18 cellular contexts compared by ENCODE assay signal in genomic region chr3:186605561-186606545, GRCh38. TPM values are rescaled to one million over a fixed set of nuclear protein-coding genes. Genes with fewer than 3 reads are reported as not detected.
DNase-seq lines count a peak whose midpoint lies in the region; ATAC-seq, FAIRE-seq and TF ChIP-seq lines count a peak whose summit lies in the region.
"Had no signal": no experiment of that assay in that cellular context is flagged by ENCODE, and none has a peak within 500 bp of the region (broad histone marks: within the 10 kb centered on the region; RNA-seq: fewer than 3 reads in every experiment).

No MANE protein-coding gene starts in this region.

- H3K4me2 ChIP-seq in HepG2 (ENCODE audit: low read depth, low read length), result peak overlapping the region; percentile 69

- TF ChIP-seq EP300 in HepG2 (IDR thresholded peaks at IDR 0.05; ENCODE audit: low read depth in 2 of 2, low read length in 2 of 2), result peak in 1 of 2 experiments; percentile 99; a peak in 2 of 4 replicates
- TF ChIP-seq EP300 in HepG2 (CRISPR knock-in tag; IDR thresholded peaks at IDR 0.05; ENCODE audit: borderline replicate concordance), result peak; percentile 83; the same call in 1 of the 2 replicates

- in situ Hi-C loops in HepG2 (cut with HindIII; ENCODE audit: extremely low pct_ligation_motif_present, low pct_unique_long_range_greater_than_20kb), result no loop called here

- no peaks in the 10 kb centered on the region for H3K4me1 Mint-ChIP-seq in type B pancreatic cell (ENCODE audit: unreplicated experiment)
- H3K4me1 Mint-ChIP-seq: CD8-positive, alpha-beta memory T cell; H9 had no signal

- 46 to 59% methylated on average over 5 of the region's 5 CpGs for WGBS in body of pancreas, 2 donors
- WGBS in HepG2 (ENCODE audit: low lambda C conversion rate), result 10% methylated on average over 4 of the region's 5 CpGs

- H3K36me3 Mint-ChIP-seq in type B pancreatic cell, result no peaks in the 10 kb centered on the region
- H3K36me3 Mint-ChIP-seq: CD8-positive, alpha-beta memory T cell had no signal

- H3K9me3 ChIP-seq in body of pancreas (no peaks in the 10 kb centered on the region), HepG2 (ENCODE audit: low read length) (no peaks in the 10 kb centered on the region)

- FAIRE-seq in HepG2 (lab: Jason Lieb, UNC), result peak; percentile 91

- H3K27ac Mint-ChIP-seq in type B pancreatic cell, result peak overlapping the region; percentile 44
- H3K27ac Mint-ChIP-seq: CD8-positive, alpha-beta memory T cell; H9 had no signal

- H4K20me1 ChIP-seq in HepG2 (ENCODE audit: insufficient read depth, low read length), result no peaks in the 10 kb centered on the region

- no peak for TF ChIP-seq CTCF in body of pancreas (IDR thresholded peaks at IDR 0.05)
- no peak for TF ChIP-seq CTCF in HepG2 (CRISPR knock-in tag; IDR thresholded peaks at IDR 0.05)
- no peak for TF ChIP-seq CTCF in type B pancreatic cell (conservative IDR thresholded peaks at IDR 0.05)

- H3K4me3 ChIP-seq in body of pancreas (no peak overlapping the region), HepG2 (replicated peaks in 1 of 3; ENCODE audit: insufficient read depth in 1 of 3, low read depth in 2 of 3, low read length in 3 of 3) (peak overlapping the region in 2 of 3 experiments; percentile 9 to 43; a peak in 2 of 6 replicates)

- ATAC-seq in body of pancreas (peak; percentile 86), HepG2 (peak; percentile 84)
- ATAC-seq: SK-N-SH treated with all-trans-retinoic acid at 6 μM for 48 hours had no signal

- no peak for TF ChIP-seq POLR2A in body of pancreas (IDR thresholded peaks at IDR 0.05)
- peak in 1 of 2 experiments; percentile 50; a peak in 2 of 4 replicates for TF ChIP-seq POLR2A in HepG2 (IDR thresholded peaks at IDR 0.05; ENCODE audit: insufficient read depth in 1 of 2, low read depth in 2 of 2, low read length in 2 of 2)

- POLR2A ChIA-PET in HepG2 (lab: Yijun Ruan, JAX), result interaction anchor here (1.0 to 27.1 kb wide), 4 partner anchors 5 to 178 kb away, joined by 3 to 854 read pairs (median 429); partner anchors contain the start of genes AHSG, DNAJB11 and EIF4A2

- CTCF ChIA-PET in HepG2 (lab: Yijun Ruan, JAX; ENCODE audit: low intra/inter-chr PET ratio, low total read pairs), result no interaction called here

- H3K4me1 ChIP-seq in body of pancreas (peaks cover 29% of the 10 kb centered on the region), HepG2 (ENCODE audit: insufficient read depth, low read length) (peaks cover 98% of the 10 kb centered on the region)

- H3K36me3 ChIP-seq in body of pancreas (replicated peaks in 1 of 2; ENCODE audit: insufficient read depth in 1 of 2, low read depth in 2 of 2), result no peaks in the 10 kb centered on the region
- no peaks in the 10 kb centered on the region for H3K36me3 ChIP-seq in HepG2 (replicated peaks in 1 of 2; ENCODE audit: control insufficient read depth in 1 of 2, insufficient read depth in 2 of 2, low read length in 2 of 2)

- H3K27ac ChIP-seq in body of pancreas, result peak overlapping the region; percentile 59 to 80 (median 72)
- H3K27ac ChIP-seq in HepG2 (ENCODE audit: extremely low read length, insufficient read depth, low read length), result peak overlapping the region; percentile 83
- H3K27ac ChIP-seq: RWPE1 had no signal

- H3K27me3 Mint-ChIP-seq in type B pancreatic cell, result peaks cover 15% of the 10 kb centered on the region

- H2AFZ ChIP-seq in HepG2 (ENCODE audit: low read length), result no peak overlapping the region

- BruUV-seq in HepG2 (replicated peaks; lab: Mats Ljungman, UMichigan), result TSS peak; percentile 68

- peak overlapping the region; percentile 34 for H3K9ac ChIP-seq in HepG2 (ENCODE audit: insufficient read depth, low read depth, low read length)

- H3K4me3 Mint-ChIP-seq in type B pancreatic cell, result no peak overlapping the region
- H3K4me3 Mint-ChIP-seq: CD8-positive, alpha-beta memory T cell; H9 had no signal

- H3K27me3 ChIP-seq in body of pancreas, result no peaks in the 10 kb centered on the region
- H3K27me3 ChIP-seq in HepG2 (ENCODE audit: control insufficient read depth in 1 of 2, insufficient read depth in 2 of 2, low read length in 2 of 2), result no peaks in the 10 kb centered on the region

- no peaks in the 10 kb centered on the region for H3K9me3 Mint-ChIP-seq in type B pancreatic cell
- H3K9me3 Mint-ChIP-seq: CD8-positive, alpha-beta memory T cell; H9 had no signal

- peaks cover 6% of the 10 kb centered on the region for H3K79me2 ChIP-seq in HepG2 (ENCODE audit: insufficient read depth, low read length)

- DNase-seq in DMS53 treated with DMSO at 0.1 percent for 48 hours (lab: John Stamatoyannopoulos, UW; ENCODE audit: unreplicated experiment), result peak; percentile 16
- DNase-seq in body of pancreas, result no peak
- DNase-seq in HepG2 (ENCODE audit: low spot score), result peak; percentile 87
- no peak for DNase-seq in type B pancreatic cell (ENCODE audit: extremely low spot score, unreplicated experiment)
- DNase-seq in activated effector memory CD4-positive, alpha-beta T cell treated with Interleukin-2 at 50 U/mL for 16 hours, result no peak
- no peak for DNase-seq in activated gamma-delta T cell (lab: John Stamatoyannopoulos, UW)
- no peak for DNase-seq in SKM-1 (lab: John Stamatoyannopoulos, UW; ENCODE audit: unreplicated experiment)
- DNase-seq: C1 segment of cervical spinal cord; CD8-positive, alpha-beta memory T cell; GF-D8; H9; NCI-H1105 treated with DMSO at 0.1 percent for 48 hours; NCI-H1694; NCI-H748 treated with DMSO at 0.1 percent for 48 hours; SIG-M5 had no signal

- TF ChIP-seq RAD21 in HepG2 (CRISPR knock-in tag; IDR thresholded peaks at IDR 0.05), result peak; percentile 12; the same call in 1 of the 2 replicates

- intact Hi-C loops in body of pancreas (cut with DNase I), result no loop called here
- intact Hi-C loops in HepG2 (cut with micrococcal nuclease; ENCODE audit: unreplicated experiment), result loop anchor here (1.0 kb wide), 1 partner anchor 8 kb away; no protein-coding TSS in a partner anchor

RNA-seq across cellular contexts. Expression of gene AHSG, which starts 7.0 kb away (rescaled TPM):
- total RNA-seq in body of pancreas (not detected), HepG2 (2016; rRNA removed; fragmentation: Illumina TruSeq; extraction: Trizol) (916 and 2,043 TPM in 2 replicates), type B pancreatic cell (ENCODE audit: low replicate concordance) (0.27 and 0.74 TPM in 2 replicates)
- 471 and 481 TPM in 2 replicates for total RNA-seq in HepG2 (2016; cell fraction: cytosol; rRNA removed; fragmentation: Illumina TruSeq; extraction: Trizol; ENCODE audit: low read depth)
- total RNA-seq in HepG2 (2016; cell fraction: insoluble cytoplasmic fraction; rRNA removed; fragmentation: Illumina TruSeq; extraction: Trizol), result 804 and 2,090 TPM in 2 replicates
- total RNA-seq in HepG2 (2016; cell fraction: membrane; rRNA removed; fragmentation: Illumina TruSeq; extraction: Trizol), result 901 and 919 TPM in 2 replicates
- 1,485 and 1,705 TPM in 2 replicates for total RNA-seq in HepG2 (2016; cell fraction: nucleus; rRNA removed; fragmentation: Illumina TruSeq; extraction: Trizol)
- 19,152 and 25,909 TPM in 2 replicates for polyA plus RNA-seq in HepG2 (2011; rRNA removed)
- 20,098 and 20,625 TPM in 2 replicates for polyA plus RNA-seq in HepG2 (2011; cell fraction: cytosol; rRNA removed)
- 9,439 and 11,951 TPM in 2 replicates for polyA plus RNA-seq in HepG2 (2011; cell fraction: nucleus; rRNA removed)
- 11,866 and 12,118 TPM in 2 replicates for polyA plus RNA-seq in HepG2 (2012)
- 786 and 806 TPM in 2 replicates for polyA plus RNA-seq in HepG2 (2016; cell fraction: cytosol; fragmentation: Illumina TruSeq; extraction: Trizol; ENCODE audit: low read depth)
- polyA plus RNA-seq in HepG2 (2016; cell fraction: insoluble cytoplasmic fraction; fragmentation: Illumina TruSeq; extraction: Trizol; ENCODE audit: low read depth), result 1,066 and 1,282 TPM in 2 replicates
- 1,111 and 1,147 TPM in 2 replicates for polyA plus RNA-seq in HepG2 (2016; cell fraction: membrane; fragmentation: Illumina TruSeq; extraction: Trizol; ENCODE audit: low read depth)
- 3,176 and 3,280 TPM in 2 replicates for polyA plus RNA-seq in HepG2 (2016; cell fraction: nucleus; fragmentation: Illumina TruSeq; extraction: Trizol; ENCODE audit: insufficient read depth, low read depth)
- polyA minus RNA-seq in HepG2 (2011; rRNA and poly(A)+ RNA removed; ENCODE audit: low replicate concordance), result 2.8 and 6,182 TPM in 2 replicates
- polyA minus RNA-seq in HepG2 (2011; cell fraction: cytosol; rRNA and poly(A)+ RNA removed), result 4,116 and 5,679 TPM in 2 replicates
- polyA minus RNA-seq in HepG2 (2011; cell fraction: nucleus; rRNA and poly(A)+ RNA removed), result 1,476 and 2,466 TPM in 2 replicates
- total RNA-seq: CD8-positive, alpha-beta memory T cell; H9; NCI-H460 had no signal
- polyA plus RNA-seq: CD8-positive, alpha-beta memory T cell had no signal

RNA-seq across cellular contexts. Expression of gene FETUB, which starts 34.3 kb away (rescaled TPM):
- not detected for total RNA-seq in body of pancreas
- total RNA-seq in HepG2 (2016; rRNA removed; fragmentation: Illumina TruSeq; extraction: Trizol), result 1.3 and 2.1 TPM in 2 replicates
- 0.18 and 0.20 TPM in 2 replicates for total RNA-seq in HepG2 (2016; cell fraction: cytosol; rRNA removed; fragmentation: Illumina TruSeq; extraction: Trizol; ENCODE audit: low read depth)
- 0.98 and 1.9 TPM in 2 replicates for total RNA-seq in HepG2 (2016; cell fraction: insoluble cytoplasmic fraction; rRNA removed; fragmentation: Illumina TruSeq; extraction: Trizol)
- total RNA-seq in HepG2 (2016; cell fraction: membrane; rRNA removed; fragmentation: Illumina TruSeq; extraction: Trizol), result 0.69 and 0.74 TPM in 2 replicates
- 2.6 and 3.1 TPM in 2 replicates for total RNA-seq in HepG2 (2016; cell fraction: nucleus; rRNA removed; fragmentation: Illumina TruSeq; extraction: Trizol)
- polyA plus RNA-seq in HepG2 (2011; rRNA removed), result 3.1 and 4.4 TPM in 2 replicates
- polyA plus RNA-seq in HepG2 (2011; cell fraction: cytosol; rRNA removed), result 1.9 and 2.3 TPM in 2 replicates
- polyA plus RNA-seq in HepG2 (2011; cell fraction: nucleus; rRNA removed), result 4.9 and 6.3 TPM in 2 replicates
- 3.8 and 4.3 TPM in 2 replicates for polyA plus RNA-seq in HepG2 (2012)
- 0.59 and 0.63 TPM in 2 replicates for polyA plus RNA-seq in HepG2 (2016; cell fraction: cytosol; fragmentation: Illumina TruSeq; extraction: Trizol; ENCODE audit: low read depth)
- 1.4 and 1.7 TPM in 2 replicates for polyA plus RNA-seq in HepG2 (2016; cell fraction: insoluble cytoplasmic fraction; fragmentation: Illumina TruSeq; extraction: Trizol; ENCODE audit: low read depth)
- polyA plus RNA-seq in HepG2 (2016; cell fraction: membrane; fragmentation: Illumina TruSeq; extraction: Trizol; ENCODE audit: low read depth), result 1.0 and 1.1 TPM in 2 replicates
- 5.6 and 6.6 TPM in 2 replicates for polyA plus RNA-seq in HepG2 (2016; cell fraction: nucleus; fragmentation: Illumina TruSeq; extraction: Trizol; ENCODE audit: insufficient read depth, low read depth)
- 0.28 and 1.4 TPM in 2 replicates for polyA minus RNA-seq in HepG2 (2011; rRNA and poly(A)+ RNA removed; ENCODE audit: low replicate concordance)
- 0.53 and 0.59 TPM in 2 replicates for polyA minus RNA-seq in HepG2 (2011; cell fraction: cytosol; rRNA and poly(A)+ RNA removed)
- 1.6 and 2.6 TPM in 2 replicates for polyA minus RNA-seq in HepG2 (2011; cell fraction: nucleus; rRNA and poly(A)+ RNA removed)
- not detected in 2 replicates for total RNA-seq in type B pancreatic cell (ENCODE audit: low replicate concordance)
- total RNA-seq: CD8-positive, alpha-beta memory T cell; H9; NCI-H460 had no signal
- polyA plus RNA-seq: CD8-positive, alpha-beta memory T cell had no signal

RNA-seq across cellular contexts. Expression of gene DNAJB11, which starts 35.3 kb away (rescaled TPM):
- total RNA-seq in body of pancreas (10 to 100 TPM; 38.9 to 76.5 TPM), HepG2 (2016; rRNA removed; fragmentation: Illumina TruSeq; extraction: Trizol) (62.5 and 132 TPM in 2 replicates), type B pancreatic cell (ENCODE audit: low replicate concordance) (63.4 and 68.5 TPM in 2 replicates)
- 16.0 and 17.0 TPM in 2 replicates for total RNA-seq in HepG2 (2016; cell fraction: cytosol; rRNA removed; fragmentation: Illumina TruSeq; extraction: Trizol; ENCODE audit: low read depth)
- 62.4 and 136 TPM in 2 replicates for total RNA-seq in HepG2 (2016; cell fraction: insoluble cytoplasmic fraction; rRNA removed; fragmentation: Illumina TruSeq; extraction: Trizol)
- total RNA-seq in HepG2 (2016; cell fraction: membrane; rRNA removed; fragmentation: Illumina TruSeq; extraction: Trizol), result 36.7 and 36.8 TPM in 2 replicates
- total RNA-seq in HepG2 (2016; cell fraction: nucleus; rRNA removed; fragmentation: Illumina TruSeq; extraction: Trizol), result 128 and 148 TPM in 2 replicates
- polyA plus RNA-seq in HepG2 (2011; rRNA removed), result 33.1 and 41.0 TPM in 2 replicates
- 21.9 and 29.6 TPM in 2 replicates for polyA plus RNA-seq in HepG2 (2011; cell fraction: cytosol; rRNA removed)
- 28.9 and 34.3 TPM in 2 replicates for polyA plus RNA-seq in HepG2 (2011; cell fraction: nucleus; rRNA removed)
- 54.2 and 72.4 TPM in 2 replicates for polyA plus RNA-seq in HepG2 (2012)
- 20.0 and 22.7 TPM in 2 replicates for polyA plus RNA-seq in HepG2 (2016; cell fraction: cytosol; fragmentation: Illumina TruSeq; extraction: Trizol; ENCODE audit: low read depth)
- polyA plus RNA-seq in HepG2 (2016; cell fraction: insoluble cytoplasmic fraction; fragmentation: Illumina TruSeq; extraction: Trizol; ENCODE audit: low read depth), result 73.0 and 88.8 TPM in 2 replicates
- 31.8 and 33.0 TPM in 2 replicates for polyA plus RNA-seq in HepG2 (2016; cell fraction: membrane; fragmentation: Illumina TruSeq; extraction: Trizol; ENCODE audit: low read depth)
- polyA plus RNA-seq in HepG2 (2016; cell fraction: nucleus; fragmentation: Illumina TruSeq; extraction: Trizol; ENCODE audit: insufficient read depth, low read depth), result 235 and 255 TPM in 2 replicates
- 9.2 and 16.4 TPM in 2 replicates for polyA minus RNA-seq in HepG2 (2011; rRNA and poly(A)+ RNA removed; ENCODE audit: low replicate concordance)
- 17.8 and 20.4 TPM in 2 replicates for polyA minus RNA-seq in HepG2 (2011; cell fraction: cytosol; rRNA and poly(A)+ RNA removed)
- polyA minus RNA-seq in HepG2 (2011; cell fraction: nucleus; rRNA and poly(A)+ RNA removed), result 68.4 and 76.3 TPM in 2 replicates

RNA-seq across cellular contexts. Expression of gene TBCCD1, which starts 38.7 kb away (rescaled TPM):
- total RNA-seq in body of pancreas (10 to 100 TPM in 1 of 2 donors, 1 to 10 TPM in 1; 4.0 to 14.0 TPM), HepG2 (2016; rRNA removed; fragmentation: Illumina TruSeq; extraction: Trizol) (16.2 and 20.1 TPM in 2 replicates), type B pancreatic cell (ENCODE audit: low replicate concordance) (11.0 and 16.6 TPM in 2 replicates)
- 5.6 and 6.3 TPM in 2 replicates for total RNA-seq in HepG2 (2016; cell fraction: cytosol; rRNA removed; fragmentation: Illumina TruSeq; extraction: Trizol; ENCODE audit: low read depth)
- 17.3 and 19.5 TPM in 2 replicates for total RNA-seq in HepG2 (2016; cell fraction: insoluble cytoplasmic fraction; rRNA removed; fragmentation: Illumina TruSeq; extraction: Trizol)
- 15.5 and 15.8 TPM in 2 replicates for total RNA-seq in HepG2 (2016; cell fraction: membrane; rRNA removed; fragmentation: Illumina TruSeq; extraction: Trizol)
- 10.6 and 13.8 TPM in 2 replicates for total RNA-seq in HepG2 (2016; cell fraction: nucleus; rRNA removed; fragmentation: Illumina TruSeq; extraction: Trizol)
- 12.4 and 13.6 TPM in 2 replicates for polyA plus RNA-seq in HepG2 (2011; rRNA removed)
- 6.6 and 9.6 TPM in 2 replicates for polyA plus RNA-seq in HepG2 (2011; cell fraction: cytosol; rRNA removed)
- polyA plus RNA-seq in HepG2 (2011; cell fraction: nucleus; rRNA removed), result 12.0 and 13.1 TPM in 2 replicates
- polyA plus RNA-seq in HepG2 (2012), result 6.3 and 7.2 TPM in 2 replicates
- polyA plus RNA-seq in HepG2 (2016; cell fraction: cytosol; fragmentation: Illumina TruSeq; extraction: Trizol; ENCODE audit: low read depth), result 2.0 and 3.3 TPM in 2 replicates
- 12.1 and 12.3 TPM in 2 replicates for polyA plus RNA-seq in HepG2 (2016; cell fraction: insoluble cytoplasmic fraction; fragmentation: Illumina TruSeq; extraction: Trizol; ENCODE audit: low read depth)
- 6.4 and 8.6 TPM in 2 replicates for polyA plus RNA-seq in HepG2 (2016; cell fraction: membrane; fragmentation: Illumina TruSeq; extraction: Trizol; ENCODE audit: low read depth)
- 12.3 and 15.4 TPM in 2 replicates for polyA plus RNA-seq in HepG2 (2016; cell fraction: nucleus; fragmentation: Illumina TruSeq; extraction: Trizol; ENCODE audit: insufficient read depth, low read depth)
- 15.4 and 28.0 TPM in 2 replicates for polyA minus RNA-seq in HepG2 (2011; rRNA and poly(A)+ RNA removed; ENCODE audit: low replicate concordance)
- polyA minus RNA-seq in HepG2 (2011; cell fraction: cytosol; rRNA and poly(A)+ RNA removed), result 6.2 and 6.9 TPM in 2 replicates
- 30.6 and 34.4 TPM in 2 replicates for polyA minus RNA-seq in HepG2 (2011; cell fraction: nucleus; rRNA and poly(A)+ RNA removed)

RNA-seq across cellular contexts. Expression of gene HRG, which starts 60.0 kb away (rescaled TPM):
- not detected for total RNA-seq in body of pancreas
- 0.11 TPM in 1 of 2 replicates, not detected in the other for total RNA-seq in HepG2 (2016; rRNA removed; fragmentation: Illumina TruSeq; extraction: Trizol)
- not detected in 2 replicates for total RNA-seq in HepG2 (2016; cell fraction: cytosol; rRNA removed; fragmentation: Illumina TruSeq; extraction: Trizol; ENCODE audit: low read depth)
- 0.11 TPM in 1 of 2 replicates, not detected in the other for total RNA-seq in HepG2 (2016; cell fraction: insoluble cytoplasmic fraction; rRNA removed; fragmentation: Illumina TruSeq; extraction: Trizol)
- not detected in 2 replicates for total RNA-seq in HepG2 (2016; cell fraction: membrane; rRNA removed; fragmentation: Illumina TruSeq; extraction: Trizol)
- not detected in 2 replicates for total RNA-seq in HepG2 (2016; cell fraction: nucleus; rRNA removed; fragmentation: Illumina TruSeq; extraction: Trizol)
- polyA plus RNA-seq in HepG2 (2011; rRNA removed), result 0.09 and 0.12 TPM in 2 replicates
- polyA plus RNA-seq in HepG2 (2011; cell fraction: cytosol; rRNA removed), result 0.07 and 0.09 TPM in 2 replicates
- polyA plus RNA-seq in HepG2 (2011; cell fraction: nucleus; rRNA removed), result 0.11 and 0.16 TPM in 2 replicates
- 0.80 TPM in 2 replicates for polyA plus RNA-seq in HepG2 (2012)
- polyA plus RNA-seq in HepG2 (2016; cell fraction: cytosol; fragmentation: Illumina TruSeq; extraction: Trizol; ENCODE audit: low read depth), result 0.08 TPM in 1 of 2 replicates, not detected in the other
- polyA plus RNA-seq in HepG2 (2016; cell fraction: insoluble cytoplasmic fraction; fragmentation: Illumina TruSeq; extraction: Trizol; ENCODE audit: low read depth), result not detected in 2 replicates
- 0.09 TPM in 1 of 2 replicates, not detected in the other for polyA plus RNA-seq in HepG2 (2016; cell fraction: membrane; fragmentation: Illumina TruSeq; extraction: Trizol; ENCODE audit: low read depth)
- 0.52 TPM in 1 of 2 replicates, not detected in the other for polyA plus RNA-seq in HepG2 (2016; cell fraction: nucleus; fragmentation: Illumina TruSeq; extraction: Trizol; ENCODE audit: insufficient read depth, low read depth)
- polyA minus RNA-seq in HepG2 (2011; rRNA and poly(A)+ RNA removed; ENCODE audit: low replicate concordance), result 0.06 TPM in 1 of 2 replicates, not detected in the other
- not detected in 2 replicates for polyA minus RNA-seq in HepG2 (2011; cell fraction: cytosol; rRNA and poly(A)+ RNA removed)
- polyA minus RNA-seq in HepG2 (2011; cell fraction: nucleus; rRNA and poly(A)+ RNA removed), result not detected in 2 replicates
- total RNA-seq in type B pancreatic cell (ENCODE audit: low replicate concordance), result not detected in 2 replicates
- total RNA-seq: CD8-positive, alpha-beta memory T cell; H9 had no signal
- polyA plus RNA-seq: CD8-positive, alpha-beta memory T cell had no signal

Comparison
In these comparisons a context has a peak if more than half of its experiments do, and no peak if none do; other contexts are left out.
1. DNase-seq: peak in DMS53 treated with DMSO at 0.1 percent for 48 hours (single experiment) and HepG2 (single experiment); none in body of pancreas (0 of 4), type B pancreatic cell (single experiment), activated effector memory CD4-positive, alpha-beta T cell treated with Interleukin-2 at 50 U/mL for 16 hours (single experiment), activated gamma-delta T cell (single experiment) and SKM-1 (single experiment).
2. H3K4me3 ChIP-seq: peak in HepG2 (2 of 3); none in body of pancreas (0 of 2).
3. RNA of gene AHSG, which starts 7.0 kb away (total RNA-seq): 471 to 2,090 TPM in HepG2; 0.27 to 0.74 TPM in type B pancreatic cell and not detected in body of pancreas; every median in the first group is over 100 times any median in the second.